Comparison of ENCODE assay signal across 8 cellular contexts in the genomic region with DNA sequence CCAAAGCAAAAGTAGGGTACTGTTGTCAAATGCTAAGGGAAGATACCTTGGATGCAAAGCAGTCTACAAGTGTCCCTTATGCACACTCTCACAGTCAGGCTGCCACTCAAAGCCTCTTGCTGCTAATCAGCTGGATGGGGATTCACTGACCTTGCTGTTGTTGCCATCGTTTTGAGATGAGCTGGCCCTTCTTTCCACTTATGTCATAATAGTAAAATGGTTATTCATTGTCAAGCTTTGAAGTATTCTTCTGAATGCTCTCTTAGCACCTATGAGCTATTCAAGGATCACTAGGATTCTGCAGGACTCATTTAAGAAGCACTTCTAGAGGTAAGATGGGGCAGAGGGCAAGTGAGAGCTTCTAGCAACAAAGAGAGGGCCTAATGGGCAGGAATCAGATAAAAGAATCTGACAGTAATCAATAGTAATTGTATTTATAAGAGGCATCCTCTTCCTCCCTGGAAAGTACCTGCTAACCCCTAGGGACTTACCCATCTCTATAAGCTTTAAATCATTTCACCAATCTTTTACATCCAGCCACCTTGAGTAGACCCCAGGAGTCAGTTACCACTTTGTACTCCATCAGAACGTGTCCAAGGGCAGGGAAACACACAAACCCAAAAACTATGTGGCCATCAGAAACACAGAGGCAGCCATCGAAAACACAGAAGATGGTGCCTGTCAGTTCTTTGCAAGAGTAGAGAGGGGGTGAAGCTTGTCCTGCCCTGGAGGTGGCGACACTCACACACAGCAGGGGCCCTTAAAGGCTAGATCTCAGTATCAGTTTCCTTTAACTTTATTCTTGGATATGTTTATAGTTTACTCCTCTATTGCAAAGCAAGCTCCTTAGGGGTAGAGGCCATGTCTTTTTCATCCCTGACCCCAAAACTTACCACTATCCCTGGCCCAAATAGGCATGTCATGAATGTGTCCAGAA.
A peak's percentile ranks its signal among the peaks of the same experiment; 100 is the strongest.
DNase-seq lines count a peak whose midpoint lies in the region; ATAC-seq and TF ChIP-seq lines count a peak whose summit lies in the region.

No MANE protein-coding gene starts in this region.

- H3K4me3 ChIP-seq in Caco-2 (ENCODE audit: low read depth, low read length): no peak overlapping the region

- no peaks in the 10 kb centered on the region for H3K27me3 ChIP-seq in Caco-2 (replicated peaks; ENCODE audit: control insufficient read depth, insufficient read depth, low read length)

- no peaks in the 10 kb centered on the region for H3K4me1 Mint-ChIP-seq in Caco-2 (ENCODE audit: low read depth, unreplicated experiment)

- no TSS peak for BruUV-seq in Caco-2 (replicated peaks; lab: Mats Ljungman, UMichigan)

- peak in 1 of 2 experiments; percentile 37 for DNase-seq in Caco-2
- DNase-seq in cerebellar cortex (ENCODE audit: low spot score): peak; percentile 22
- DNase-seq in mucosa of gallbladder (ENCODE audit: low spot score): peak; percentile 28
- no peak for DNase-seq in nucleus accumbens (lab: John Stamatoyannopoulos, UW)
- DNase-seq in ecto neural progenitor cell (ENCODE audit: low spot score): no peak

- no peaks in the 10 kb centered on the region for H3K4me1 ChIP-seq in Caco-2

- H3K27me3 Mint-ChIP-seq in Caco-2 (ENCODE audit: insufficient read depth, unreplicated experiment): no peaks in the 10 kb centered on the region

- POLR2A ChIA-PET in Caco-2 (lab: Charles Lee): no interaction called here

- no peaks in the 10 kb centered on the region for H3K36me3 ChIP-seq in Caco-2 (ENCODE audit: control insufficient read depth, insufficient read depth, low read length)

- no peak overlapping the region for H3K27ac Mint-ChIP-seq in Caco-2 (ENCODE audit: unreplicated experiment)

- intact Hi-C loops in Caco-2 (cut with micrococcal nuclease; ENCODE audit: unreplicated experiment): loop anchor here (1.0 to 10.0 kb wide), 4 partner anchors 62 to 876 kb away; no protein-coding TSS in a partner anchor

- H3K9me3 ChIP-seq in Caco-2: no peaks in the 10 kb centered on the region

- ATAC-seq in GM19351 (IDR thresholded peaks at IDR 0.05; ENCODE audit: unreplicated experiment) (peak; percentile 79), HG03439 (IDR thresholded peaks at IDR 0.05; ENCODE audit: unreplicated experiment) (peak; percentile 63), SK-N-SH treated with all-trans-retinoic acid at 6 μM for 48 hours (peak; percentile 99)

- H3K9me3 Mint-ChIP-seq in Caco-2 (ENCODE audit: unreplicated experiment): no peaks in the 10 kb centered on the region

- peak; percentile 30 to 50 for TF ChIP-seq CTCF in Caco-2 (IDR thresholded peaks at IDR 0.05; ENCODE audit: insufficient read depth in 1 of 2, low read depth in 1 of 2, low read length in 1 of 2, severe bottlenecking in 1 of 2, unreplicated experiment in 1 of 2)

- CTCF ChIA-PET in Caco-2 (lab: Charles Lee): interaction anchor here (0.5 to 1.4 kb wide), 3 partner anchors 64 to 610 kb away, joined by 3 to 5 read pairs (median 4); no protein-coding TSS in a partner anchor

- H3K36me3 Mint-ChIP-seq in Caco-2 (ENCODE audit: insufficient read depth, unreplicated experiment): no peaks in the 10 kb centered on the region

- no peak overlapping the region for H3K4me3 Mint-ChIP-seq in Caco-2 (ENCODE audit: unreplicated experiment)

TF ChIP-seq in SK-N-SH treated with all-trans-retinoic acid at 6 μM for 48 hours, 23 proteins besides CTCF, POLR2A, EP300 and RAD21:
- TF ChIP-seq, protein P1, sequence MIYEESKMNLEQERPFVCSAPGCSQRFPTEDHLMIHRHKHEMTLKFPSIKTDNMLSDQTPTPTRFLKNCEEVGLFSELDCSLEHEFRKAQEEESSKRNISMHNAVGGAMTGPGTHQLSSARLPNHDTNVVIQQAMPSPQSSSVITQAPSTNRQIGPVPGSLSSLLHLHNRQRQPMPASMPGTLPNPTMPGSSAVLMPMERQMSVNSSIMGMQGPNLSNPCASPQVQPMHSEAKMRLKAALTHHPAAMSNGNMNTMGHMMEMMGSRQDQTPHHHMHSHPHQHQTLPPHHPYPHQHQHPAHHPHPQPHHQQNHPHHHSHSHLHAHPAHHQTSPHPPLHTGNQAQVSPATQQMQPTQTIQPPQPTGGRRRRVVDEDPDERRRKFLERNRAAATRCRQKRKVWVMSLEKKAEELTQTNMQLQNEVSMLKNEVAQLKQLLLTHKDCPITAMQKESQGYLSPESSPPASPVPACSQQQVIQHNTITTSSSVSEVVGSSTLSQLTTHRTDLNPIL (CRISPR knock-in tag; IDR thresholded peaks at IDR 0.05; ENCODE audit: low read depth): no peak
- TF ChIP-seq CSDC2 (CRISPR knock-in tag; IDR thresholded peaks at IDR 0.05) (no peak), ISL1 (CRISPR knock-in tag; IDR thresholded peaks at IDR 0.05) (no peak), OSR1 (CRISPR knock-in tag; IDR thresholded peaks at IDR 0.05) (no peak), TCF4 (CRISPR knock-in tag; IDR thresholded peaks at IDR 0.05; ENCODE audit: borderline replicate concordance) (no peak), SNAI2 (CRISPR knock-in tag; IDR thresholded peaks at IDR 0.05) (no peak), TOX (CRISPR knock-in tag; IDR thresholded peaks at IDR 0.05; ENCODE audit: borderline replicate concordance) (no peak), PPARA (CRISPR knock-in tag; IDR thresholded peaks at IDR 0.05; ENCODE audit: borderline replicate concordance) (no peak), ZNF565 (CRISPR knock-in tag; conservative IDR thresholded peaks at IDR 0.05; ENCODE audit: low read depth) (no peak), ZFP3 (CRISPR knock-in tag; IDR thresholded peaks at IDR 0.05) (no peak), ESRRG (CRISPR knock-in tag; IDR thresholded peaks at IDR 0.05) (no peak), ZNF70 (CRISPR knock-in tag; IDR thresholded peaks at IDR 0.05) (no peak)
- TF ChIP-seq, protein P2, sequence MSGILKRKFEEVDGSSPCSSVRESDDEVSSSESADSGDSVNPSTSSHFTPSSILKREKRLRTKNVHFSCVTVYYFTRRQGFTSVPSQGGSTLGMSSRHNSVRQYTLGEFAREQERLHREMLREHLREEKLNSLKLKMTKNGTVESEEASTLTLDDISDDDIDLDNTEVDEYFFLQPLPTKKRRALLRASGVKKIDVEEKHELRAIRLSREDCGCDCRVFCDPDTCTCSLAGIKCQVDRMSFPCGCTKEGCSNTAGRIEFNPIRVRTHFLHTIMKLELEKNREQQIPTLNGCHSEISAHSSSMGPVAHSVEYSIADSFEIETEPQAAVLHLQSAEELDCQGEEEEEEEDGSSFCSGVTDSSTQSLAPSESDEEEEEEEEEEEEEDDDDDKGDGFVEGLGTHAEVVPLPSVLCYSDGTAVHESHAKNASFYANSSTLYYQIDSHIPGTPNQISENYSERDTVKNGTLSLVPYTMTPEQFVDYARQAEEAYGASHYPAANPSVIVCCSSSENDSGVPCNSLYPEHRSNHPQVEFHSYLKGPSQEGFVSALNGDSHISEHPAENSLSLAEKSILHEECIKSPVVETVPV (CRISPR knock-in tag; IDR thresholded peaks at IDR 0.05): no peak
- TF ChIP-seq, protein P3, sequence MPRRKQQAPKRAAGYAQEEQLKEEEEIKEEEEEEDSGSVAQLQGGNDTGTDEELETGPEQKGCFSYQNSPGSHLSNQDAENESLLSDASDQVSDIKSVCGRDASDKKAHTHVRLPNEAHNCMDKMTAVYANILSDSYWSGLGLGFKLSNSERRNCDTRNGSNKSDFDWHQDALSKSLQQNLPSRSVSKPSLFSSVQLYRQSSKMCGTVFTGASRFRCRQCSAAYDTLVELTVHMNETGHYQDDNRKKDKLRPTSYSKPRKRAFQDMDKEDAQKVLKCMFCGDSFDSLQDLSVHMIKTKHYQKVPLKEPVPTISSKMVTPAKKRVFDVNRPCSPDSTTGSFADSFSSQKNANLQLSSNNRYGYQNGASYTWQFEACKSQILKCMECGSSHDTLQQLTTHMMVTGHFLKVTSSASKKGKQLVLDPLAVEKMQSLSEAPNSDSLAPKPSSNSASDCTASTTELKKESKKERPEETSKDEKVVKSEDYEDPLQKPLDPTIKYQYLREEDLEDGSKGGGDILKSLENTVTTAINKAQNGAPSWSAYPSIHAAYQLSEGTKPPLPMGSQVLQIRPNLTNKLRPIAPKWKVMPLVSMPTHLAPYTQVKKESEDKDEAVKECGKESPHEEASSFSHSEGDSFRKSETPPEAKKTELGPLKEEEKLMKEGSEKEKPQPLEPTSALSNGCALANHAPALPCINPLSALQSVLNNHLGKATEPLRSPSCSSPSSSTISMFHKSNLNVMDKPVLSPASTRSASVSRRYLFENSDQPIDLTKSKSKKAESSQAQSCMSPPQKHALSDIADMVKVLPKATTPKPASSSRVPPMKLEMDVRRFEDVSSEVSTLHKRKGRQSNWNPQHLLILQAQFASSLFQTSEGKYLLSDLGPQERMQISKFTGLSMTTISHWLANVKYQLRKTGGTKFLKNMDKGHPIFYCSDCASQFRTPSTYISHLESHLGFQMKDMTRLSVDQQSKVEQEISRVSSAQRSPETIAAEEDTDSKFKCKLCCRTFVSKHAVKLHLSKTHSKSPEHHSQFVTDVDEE (CRISPR knock-in tag; IDR thresholded peaks at IDR 0.05): no peak

Comparison
In these comparisons a context has a peak if more than half of its experiments do, and no peak if none do; other contexts are left out.
1. DNase-seq: peak in cerebellar cortex (single experiment) and mucosa of gallbladder (single experiment); none in nucleus accumbens (0 of 56) and ecto neural progenitor cell (single experiment).
2. Peak in every context shown above with its lines, with median percentiles within 50 percentile points of each other: ATAC-seq.